Comparison of ENCODE assay signal across 9 cellular contexts in the genomic region with DNA sequence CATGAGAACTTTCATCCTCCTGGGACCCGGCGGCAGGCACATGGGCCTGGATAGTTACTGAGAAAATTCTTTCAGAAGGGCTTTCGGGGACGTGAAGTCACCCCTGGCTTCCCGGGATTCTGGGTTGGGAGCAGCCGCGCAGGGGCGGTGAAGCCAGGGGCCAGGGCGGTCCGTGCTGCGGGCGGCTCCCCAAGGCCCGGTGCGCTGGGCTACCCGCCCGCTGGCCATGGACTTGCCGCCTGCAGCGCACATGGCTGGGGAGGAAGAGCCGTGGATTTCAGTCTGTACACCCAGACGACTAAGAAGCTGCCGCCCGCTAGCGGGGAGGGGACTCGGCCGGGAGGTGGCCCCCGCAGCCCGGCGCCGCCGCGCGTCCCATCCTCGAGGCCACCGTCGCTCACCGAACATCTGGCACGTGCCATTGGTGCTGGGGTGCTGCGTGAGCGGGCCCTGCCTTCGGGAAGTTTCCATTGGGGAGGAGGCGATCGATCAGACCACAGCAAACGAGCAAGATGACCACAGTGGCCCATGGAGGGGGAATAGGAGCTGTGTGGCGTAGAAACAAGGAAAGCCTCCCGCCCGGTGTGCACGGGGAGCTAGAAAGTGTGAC.
A peak's percentile ranks its signal among the peaks of the same experiment; 100 is the strongest.
DNase-seq lines count a peak whose midpoint lies in the region; ATAC-seq and TF ChIP-seq lines count a peak whose summit lies in the region.
"Had no signal": no experiment of that assay in that cellular context is flagged by ENCODE, and none has a peak within 500 bp of the region (broad histone marks: within the 10 kb centered on the region; RNA-seq: fewer than 3 reads in every experiment).

No MANE protein-coding gene starts in this region.

- TF ChIP-seq POLR2A in sigmoid colon (IDR thresholded peaks at IDR 0.05) (no peak), GM18505 (IDR thresholded peaks at IDR 0.05; ENCODE audit: borderline replicate concordance, extremely low read depth, insufficient read depth, insufficient read length) (no peak)

- H3K4me1 Mint-ChIP-seq in GM23338: peaks cover 32% of the 10 kb centered on the region

- TF ChIP-seq CTCF in GM23338 (conservative IDR thresholded peaks at IDR 0.05; ENCODE audit: low read depth in 2 of 2) (no peak), sigmoid colon (IDR thresholded peaks at IDR 0.05) (no peak), WERI-Rb-1 (IDR thresholded peaks at IDR 0.05; ENCODE audit: low read depth, low read length) (no peak)

- H3K9me3 ChIP-seq in adipocyte (ENCODE audit: control insufficient read depth, low read length) (no peaks in the 10 kb centered on the region), iPS DF 6.9 (ENCODE audit: control insufficient read depth, insufficient read depth, low read length) (no peaks in the 10 kb centered on the region), sigmoid colon (no peaks in the 10 kb centered on the region), WERI-Rb-1 (ENCODE audit: severe bottlenecking) (no peaks in the 10 kb centered on the region)

- peak overlapping the region; percentile 71 for H3K4me3 Mint-ChIP-seq in GM23338

- H3K27ac Mint-ChIP-seq in GM23338: peak overlapping the region; percentile 62; the same call in 1 of the 2 replicates

- no peaks in the 10 kb centered on the region for H3K36me3 ChIP-seq in GM23338 (ENCODE audit: insufficient read depth)
- H3K36me3 ChIP-seq in adipocyte (ENCODE audit: control insufficient read depth, insufficient read depth, low read length, severe bottlenecking): peaks cover 11% of the 10 kb centered on the region
- no peaks in the 10 kb centered on the region for H3K36me3 ChIP-seq in iPS DF 6.9 (ENCODE audit: control insufficient read depth, insufficient read depth, low read length)
- H3K36me3 ChIP-seq in sigmoid colon: peaks cover 0 to 10% (median 0%) of the 10 kb centered on the region in 4 donors
- H3K36me3 ChIP-seq in WERI-Rb-1: no peaks in the 10 kb centered on the region; the same call in none of the 2 replicates

- no peaks in the 10 kb centered on the region for H3K79me2 ChIP-seq in GM23338 (replicated peaks; ENCODE audit: insufficient read depth)

- no CpG with 5 or more reads among the region's 47 CpGs for WGBS in iPS DF 6.9 (ENCODE audit: insufficient coverage, insufficient read length)
- WGBS in sigmoid colon, 2 donors: 92 to 96% methylated on average over 47 of the region's 47 CpGs

- no peaks in the 10 kb centered on the region for H4K20me1 ChIP-seq in GM23338 (replicated peaks; ENCODE audit: insufficient read depth)

- H3K4me3 ChIP-seq in GM23338: peak overlapping the region; percentile 68
- peak overlapping the region; percentile 73 for H3K4me3 ChIP-seq in adipocyte (ENCODE audit: low read length)
- peak overlapping the region; percentile 47; the same call in 1 of the 2 replicates for H3K4me3 ChIP-seq in iPS DF 6.9 (ENCODE audit: low read length)
- peak overlapping the region; percentile 50 to 77 (median 54) for H3K4me3 ChIP-seq in sigmoid colon
- no peak overlapping the region for H3K4me3 ChIP-seq in WERI-Rb-1 (ENCODE audit: low read depth, low read length)

- no peak overlapping the region for H3K27ac ChIP-seq in GM23338 (ENCODE audit: low read depth)
- H3K27ac ChIP-seq in iPS DF 6.9 (ENCODE audit: low read length): no peak overlapping the region
- H3K27ac ChIP-seq in sigmoid colon: peak overlapping the region; percentile 53 to 76 (median 65)
- H3K27ac ChIP-seq in WERI-Rb-1: no peak overlapping the region
- H3K27ac ChIP-seq: KMS-11 had no signal

- TF ChIP-seq EP300 in sigmoid colon (IDR thresholded peaks at IDR 0.05): no peak

- intact Hi-C loops in sigmoid colon (cut with DNase I): no loop called here

- peaks cover 5% of the 10 kb centered on the region; the same call in 1 of the 2 replicates for H3K4me1 ChIP-seq in GM23338 (ENCODE audit: insufficient read depth)
- peaks cover 24% of the 10 kb centered on the region for H3K4me1 ChIP-seq in adipocyte (ENCODE audit: control insufficient read depth, insufficient read depth, low read length)
- 0 out of 2 replicates have a peak, but pooled peaks cover 2% of the 10 kb centered on the region for H3K4me1 ChIP-seq in iPS DF 6.9 (ENCODE audit: control insufficient read depth, insufficient read depth, low read length)
- peaks cover 0 to 19% (median 15%) of the 10 kb centered on the region in 4 donors for H3K4me1 ChIP-seq in sigmoid colon

- H3K9ac ChIP-seq in adipocyte (ENCODE audit: low read length): peak overlapping the region; percentile 83
- H3K9ac ChIP-seq: KMS-11 had no signal

- ATAC-seq in GM23338: peak; percentile 25
- ATAC-seq in GM21447 (IDR thresholded peaks at IDR 0.05; ENCODE audit: unreplicated experiment): no peak
- no peak for ATAC-seq in GM18505 (IDR thresholded peaks at IDR 0.05; ENCODE audit: unreplicated experiment)

- H3K27me3 ChIP-seq in GM23338 (ENCODE audit: insufficient read depth) (peaks cover 22% of the 10 kb centered on the region), adipocyte (replicated peaks; ENCODE audit: control insufficient read depth, insufficient read depth, low read length) (no peaks in the 10 kb centered on the region), iPS DF 6.9 (ENCODE audit: control insufficient read depth, insufficient read depth, low read length) (no peaks in the 10 kb centered on the region; the same call in 1 of the 2 replicates), sigmoid colon (no peaks in the 10 kb centered on the region), WERI-Rb-1 (ENCODE audit: insufficient read depth, low read depth, severe bottlenecking) (no peaks in the 10 kb centered on the region)

- H3K27me3 Mint-ChIP-seq in GM23338 (ENCODE audit: insufficient read depth, low read depth, poor library complexity): peaks cover 11% of the 10 kb centered on the region

- no peaks in the 10 kb centered on the region for H3K9me2 ChIP-seq in GM23338 (ENCODE audit: insufficient read depth)

- peak overlapping the region; percentile 90 for H3K4me2 ChIP-seq in GM23338
- H3K4me2 ChIP-seq: KMS-11 had no signal

- H3K36me3 Mint-ChIP-seq in GM23338 (ENCODE audit: low read depth): peaks cover 3% of the 10 kb centered on the region; the same call in 2 of the 3 replicates

- H3K9me3 Mint-ChIP-seq in GM23338: no peaks in the 10 kb centered on the region

- peak overlapping the region; percentile 95 for H2AFZ ChIP-seq in GM23338

- H3F3A ChIP-seq in GM23338 (replicated peaks; ENCODE audit: low read depth): 0 out of 2 replicates have a peak, but pooled peaks cover 3% of the 10 kb centered on the region

- DNase-seq in GM23338 (ENCODE audit: low spot score): peak; percentile 54
- DNase-seq in adipocyte (ENCODE audit: low read depth): no peak
- DNase-seq in iPS DF 6.9 (ENCODE audit: low read depth, low spot score): no peak
- no peak for DNase-seq in sigmoid colon
- no peak for DNase-seq in NCI-H128 (lab: John Stamatoyannopoulos, UW; ENCODE audit: unreplicated experiment)
- DNase-seq in WERI-Rb-1: no peak

TF ChIP-seq in GM23338, 12 proteins besides CTCF, POLR2A, EP300 and RAD21:
- no peak for TF ChIP-seq JUNB (IDR thresholded peaks at IDR 0.05; ENCODE audit: unreplicated experiment)
- TF ChIP-seq EZH2 (IDR thresholded peaks at IDR 0.05; ENCODE audit: low read depth, unreplicated experiment): peak; percentile 32

Comparison
In these comparisons a context has a peak if more than half of its experiments do, and no peak if none do; other contexts are left out.
1. H3K27ac ChIP-seq: peak in sigmoid colon (4 of 4); none in GM23338 (single experiment), iPS DF 6.9 (single experiment) and WERI-Rb-1 (single experiment).